Comparison of ENCODE assay signal across 1 cellular context in the genomic region with DNA sequence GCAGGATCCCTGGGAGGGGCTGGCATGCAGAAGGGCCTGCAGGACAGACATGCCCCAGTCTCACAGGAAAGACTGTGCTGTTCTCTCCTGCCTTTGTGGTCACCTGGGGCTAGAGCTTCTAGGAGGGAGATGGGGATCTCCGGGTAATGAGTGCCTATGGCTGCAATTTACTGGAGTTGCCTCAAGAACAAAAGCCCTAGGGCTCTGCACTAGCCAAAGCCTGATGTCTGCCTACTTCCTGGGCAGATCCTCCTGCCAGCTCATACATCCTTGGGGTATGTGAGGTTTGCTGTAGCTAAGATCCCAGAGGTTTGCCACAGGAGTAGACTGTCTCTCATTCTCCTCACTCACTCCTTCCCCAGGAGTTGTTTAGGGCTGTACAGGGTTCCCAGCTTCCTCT.
TF ChIP-seq lines count a peak whose summit lies in the region.

No MANE protein-coding gene starts in this region.

TF ChIP-seq in GM23338, 12 proteins besides CTCF, POLR2A, EP300 and RAD21 (continued from another document):
- TF ChIP-seq ZNF462 (CRISPR knock-in tag; IDR thresholded peaks at IDR 0.05) (no peak), JUNB (IDR thresholded peaks at IDR 0.05; ENCODE audit: unreplicated experiment) (no peak), STAT1 (IDR thresholded peaks at IDR 0.05; ENCODE audit: unreplicated experiment) (no peak), POLR2AphosphoS5 (IDR thresholded peaks at IDR 0.05; ENCODE audit: low read depth) (no peak), CREB1 (CRISPR knock-in tag; IDR thresholded peaks at IDR 0.05; ENCODE audit: low read depth) (no peak), ZNF331 (CRISPR knock-in tag; IDR thresholded peaks at IDR 0.05; ENCODE audit: low read depth) (no peak), EZH2 (IDR thresholded peaks at IDR 0.05; ENCODE audit: low read depth, unreplicated experiment) (no peak)
- TF ChIP-seq, protein P1, sequence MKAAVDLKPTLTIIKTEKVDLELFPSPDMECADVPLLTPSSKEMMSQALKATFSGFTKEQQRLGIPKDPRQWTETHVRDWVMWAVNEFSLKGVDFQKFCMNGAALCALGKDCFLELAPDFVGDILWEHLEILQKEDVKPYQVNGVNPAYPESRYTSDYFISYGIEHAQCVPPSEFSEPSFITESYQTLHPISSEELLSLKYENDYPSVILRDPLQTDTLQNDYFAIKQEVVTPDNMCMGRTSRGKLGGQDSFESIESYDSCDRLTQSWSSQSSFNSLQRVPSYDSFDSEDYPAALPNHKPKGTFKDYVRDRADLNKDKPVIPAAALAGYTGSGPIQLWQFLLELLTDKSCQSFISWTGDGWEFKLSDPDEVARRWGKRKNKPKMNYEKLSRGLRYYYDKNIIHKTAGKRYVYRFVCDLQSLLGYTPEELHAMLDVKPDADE (IDR thresholded peaks at IDR 0.05), result no peak
